ENCODE assay signal across 25 cellular contexts in genomic region chr10:124184208-124184820, GRCh38.
"Had no signal": no experiment of that assay in that cellular context is flagged by ENCODE, and none has a peak within 500 bp of the region (broad histone marks: within the 10 kb centered on the region; RNA-seq: fewer than 3 reads in every experiment).

No MANE protein-coding gene starts in this region.

- H3K36me3 ChIP-seq: esophagus squamous epithelium, gastrocnemius medialis, heart right ventricle, lower lobe of right lung, thyroid gland had no signal

- H3K4me3 Mint-ChIP-seq: activated naive CD4-positive, alpha-beta T cell treated with anti-CD3 and anti-CD28 coated beads for 36 hours; activated naive CD8-positive, alpha-beta T cell treated with anti-CD3 and anti-CD28 coated beads, Interleukin-2, amount 10 ng/mL, durations not matched to agents 7 days and 5 days; activated T-cell treated with anti-CD3 and anti-CD28 coated beads, Interleukin-2, amount 50 U/mL, for 72 hours; mesothelial cell of epicardium; naive thymus-derived CD8-positive, alpha-beta T cell; T-helper 1 cell treated with Interleukin-12 subunit alpha and Interleukin-12 subunit beta and Interleukin-4 antibody, amounts not matched to agents 30 μg/mL and 1 μg/mL, for 36 hours had no signal

- H3K9me3 ChIP-seq: esophagus squamous epithelium, gastrocnemius medialis, lower lobe of right lung, thyroid gland had no signal

- DNase-seq: activated CD4-positive, alpha-beta T cell treated with anti-CD3 and anti-CD28 coated beads for 4 hours; activated CD4-positive, alpha-beta T cell treated with anti-CD3 and anti-CD28 coated beads, Interleukin-2, amount 50 U/mL, for 48 hours; activated CD4-positive, CD25-positive, alpha-beta regulatory T cell; activated effector memory CD4-positive, alpha-beta T cell treated with Interleukin-2 at 50 U/mL for 16 hours; activated naive CD4-positive, alpha-beta T cell treated with anti-CD3 and anti-CD28 coated beads for 36 hours; activated naive CD8-positive, alpha-beta T cell treated with anti-CD3 and anti-CD28 coated beads, Interleukin-2, amount 10 ng/mL, durations not matched to agents 7 days and 5 days; activated T-cell treated with anti-CD3 and anti-CD28 coated beads, Interleukin-2, amount 50 U/mL, for 72 hours; amniotic stem cell; cerebellar nuclear complex; esophagus squamous epithelium; gastrocnemius medialis; heart right ventricle; left colon; lower lobe of right lung; naive thymus-derived CD8-positive, alpha-beta T cell; small intestine; stimulated activated CD8-positive, alpha-beta memory T cell treated with anti-CD3 and anti-CD28 coated beads, Interleukin-4, amount 100 ng/mL, for 48 hours; stimulated activated naive CD4-positive, alpha-beta T cell treated with Interleukin-2 at 50 U/mL for 16 hours; substantia nigra; T1000; thyroid gland had no signal

- H3K27ac Mint-ChIP-seq: activated naive CD4-positive, alpha-beta T cell treated with anti-CD3 and anti-CD28 coated beads for 36 hours; activated naive CD8-positive, alpha-beta T cell treated with anti-CD3 and anti-CD28 coated beads, Interleukin-2, amount 10 ng/mL, durations not matched to agents 7 days and 5 days; activated T-cell treated with anti-CD3 and anti-CD28 coated beads, Interleukin-2, amount 50 U/mL, for 72 hours; naive thymus-derived CD8-positive, alpha-beta T cell; T-helper 1 cell treated with Interleukin-12 subunit alpha and Interleukin-12 subunit beta and Interleukin-4 antibody, amounts not matched to agents 30 μg/mL and 1 μg/mL, for 36 hours had no signal

- H3K4me1 Mint-ChIP-seq: activated naive CD8-positive, alpha-beta T cell treated with anti-CD3 and anti-CD28 coated beads, Interleukin-2, amount 10 ng/mL, durations not matched to agents 7 days and 5 days had no signal

- H3K36me3 Mint-ChIP-seq: activated naive CD8-positive, alpha-beta T cell treated with anti-CD3 and anti-CD28 coated beads, Interleukin-2, amount 10 ng/mL, durations not matched to agents 7 days and 5 days; mesothelial cell of epicardium; naive thymus-derived CD8-positive, alpha-beta T cell had no signal

- ATAC-seq: activated T-cell treated with anti-CD3 and anti-CD28 coated beads, Interleukin-2, amount 50 U/mL, for 72 hours; left colon; naive thymus-derived CD8-positive, alpha-beta T cell; sciatic nerve had no signal

- H3K27me3 Mint-ChIP-seq: naive thymus-derived CD8-positive, alpha-beta T cell had no signal

- H3K27me3 ChIP-seq: esophagus squamous epithelium, gastrocnemius medialis, heart right ventricle, thyroid gland had no signal

- H3K4me3 ChIP-seq: coronary artery, esophagus squamous epithelium, gastrocnemius medialis, heart right ventricle, lower lobe of right lung, thyroid gland had no signal

- H3K4me1 ChIP-seq: esophagus squamous epithelium, lower lobe of right lung, thyroid gland had no signal

- H3K27ac ChIP-seq: coronary artery, esophagus squamous epithelium, heart right ventricle, lower lobe of right lung, thyroid gland had no signal

- H3K9me3 Mint-ChIP-seq: activated naive CD4-positive, alpha-beta T cell treated with anti-CD3 and anti-CD28 coated beads for 36 hours; activated naive CD8-positive, alpha-beta T cell treated with anti-CD3 and anti-CD28 coated beads, Interleukin-2, amount 10 ng/mL, durations not matched to agents 7 days and 5 days; activated T-cell treated with anti-CD3 and anti-CD28 coated beads, Interleukin-2, amount 50 U/mL, for 72 hours; naive thymus-derived CD8-positive, alpha-beta T cell; T-helper 1 cell treated with Interleukin-12 subunit alpha and Interleukin-12 subunit beta and Interleukin-4 antibody, amounts not matched to agents 30 μg/mL and 1 μg/mL, for 36 hours had no signal
